In the genomic region with DNA sequence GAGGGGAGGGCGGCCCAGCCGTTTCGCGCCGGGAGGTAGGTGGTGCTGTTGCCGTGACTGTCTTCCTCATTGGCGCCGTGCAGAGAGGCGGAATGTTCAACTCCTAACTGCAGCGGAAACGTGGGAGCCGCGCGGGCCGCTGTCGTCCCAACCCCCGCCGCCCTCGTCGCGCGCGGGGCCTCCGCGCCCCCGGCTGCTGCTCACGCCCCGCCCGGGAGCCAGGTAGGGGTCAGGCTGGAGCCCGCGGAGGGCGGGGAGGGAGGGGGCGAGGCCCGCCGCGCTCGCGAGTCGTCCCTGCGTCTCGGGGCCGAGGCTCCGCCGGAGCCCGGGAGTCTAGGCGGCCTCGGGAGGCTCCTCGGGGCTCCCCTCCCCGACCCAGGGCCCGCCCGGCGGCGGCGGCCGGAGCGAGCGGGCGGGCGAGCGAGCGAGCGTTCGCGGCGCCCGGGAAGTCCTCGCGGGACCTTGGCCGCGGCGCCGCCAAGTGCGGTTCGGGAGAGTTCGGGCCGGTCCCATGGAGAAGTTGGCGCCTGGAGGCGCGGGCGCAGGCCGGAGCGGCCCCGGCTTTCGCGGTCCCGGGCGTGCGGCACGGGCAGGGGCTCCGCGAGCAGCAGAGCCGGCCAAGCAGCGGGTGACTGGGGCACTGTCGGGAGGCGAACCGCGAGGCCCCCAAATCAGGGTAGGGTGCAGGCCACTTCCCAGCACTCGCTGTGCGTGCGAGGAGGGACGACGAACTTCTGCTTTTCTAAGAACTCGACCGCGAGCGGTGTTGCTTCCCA, we compare ENCODE assay signal across 1 cellular context.
TF ChIP-seq lines count a peak whose summit lies in the region.

Gene MAP3K20, plus strand, starts transcription at position 66 of the 776 bp plus-strand sequence. CDS start 15,186 bp downstream, outside the sequence.

TF ChIP-seq in GM23338, 12 proteins besides CTCF, POLR2A, EP300 and RAD21 (continued from another document):
- TF ChIP-seq ZNF462 (CRISPR knock-in tag; IDR thresholded peaks at IDR 0.05), result no peak
